Comparison of ENCODE assay signal across 26 cellular contexts in genomic region chr20:60869626-60870025, GRCh38.
"Had no signal": no experiment of that assay in that cellular context is flagged by ENCODE, and none has a peak within 500 bp of the region (broad histone marks: within the 10 kb centered on the region; RNA-seq: fewer than 3 reads in every experiment).

No MANE protein-coding gene starts in this region.

- DNase-seq: activated B cell treated with CpG ODN at 0.5 μM for 24 hours; activated CD4-positive, alpha-beta T cell treated with anti-CD3 and anti-CD28 coated beads for 1 hour; activated CD4-positive, alpha-beta T cell treated with anti-CD3 and anti-CD28 coated beads, Interleukin-2, amount 10 ng/mL, durations not matched to agents 24 days and 14 days; activated CD4-positive, alpha-beta T cell treated with anti-CD3 and anti-CD28 coated beads, Interleukin-2, amount 50 U/mL, for 48 hours; activated CD8-positive, alpha-beta memory T cell treated with anti-CD3 and anti-CD28 coated beads, Interleukin-2, amount 10 ng/mL, durations not matched to agents 7 days and 5 days; activated effector memory CD4-positive, alpha-beta T cell treated with Interleukin-2 at 50 U/mL for 16 hours; activated naive CD4-positive, alpha-beta T cell; activated T-cell treated with anti-CD3 and anti-CD28 coated beads, Interleukin-2, amount 50 U/mL, for 24 hours; amniotic stem cell; body of pancreas; NCI-H1092 treated with DMSO at 0.1 percent for 48 hours; NCI-H1436; NCI-H1694 treated with DMSO at 0.1 percent for 48 hours; NCI-H2081 treated with DMSO at 0.1 percent for 48 hours; NCI-H446; SJCRH30; SW 1271; T-helper 9 cell had no signal

- H3K4me3 ChIP-seq: ascending aorta, body of pancreas, SJCRH30 had no signal

- H3K9me3 ChIP-seq: ascending aorta, body of pancreas, SJCRH30 had no signal

- H3K9ac ChIP-seq: KMS-11 had no signal

- H3K36me3 ChIP-seq: ascending aorta, SJCRH30 had no signal

- H3K4me3 Mint-ChIP-seq: activated B cell treated with CpG ODN at 0.5 μM for 24 hours; activated CD4-positive, alpha-beta T cell treated with anti-CD3 and anti-CD28 coated beads, Interleukin-2, amount 10 ng/mL, durations not matched to agents 24 days and 14 days; activated CD8-positive, alpha-beta memory T cell treated with anti-CD3 and anti-CD28 coated beads, Interleukin-2, amount 10 ng/mL, durations not matched to agents 7 days and 5 days; activated naive CD4-positive, alpha-beta T cell treated with anti-CD3 and anti-CD28 coated beads, Interleukin-2, amount 50 U/mL, for 24 hours; activated T-cell treated with anti-CD3 and anti-CD28 coated beads, Interleukin-2, amount 50 U/mL, for 24 hours; activated T-helper 1 cell treated with anti-CD3 and anti-CD28 coated beads, Interleukin-12 subunit alpha, Interleukin-12 subunit beta, Interleukin-2, Interleukin-4 antibody, amounts not matched to agents 30 ng/mL and 10 ng/mL and 1 ng/mL, durations not matched to agents 14 hours and 24 hours and 36 hours; central memory CD8-positive, alpha-beta T cell; T-helper 1 cell treated with Interleukin-12 subunit alpha and Interleukin-12 subunit beta and Interleukin-4 antibody, amounts not matched to agents 30 μg/mL and 1 μg/mL, for 36 hours had no signal

- H3K4me1 Mint-ChIP-seq: activated B cell treated with CpG ODN at 0.5 μM for 24 hours; activated CD4-positive, alpha-beta T cell treated with anti-CD3 and anti-CD28 coated beads, Interleukin-2, amount 10 ng/mL, durations not matched to agents 24 days and 14 days; activated CD8-positive, alpha-beta memory T cell treated with anti-CD3 and anti-CD28 coated beads, Interleukin-2, amount 10 ng/mL, durations not matched to agents 7 days and 5 days; activated naive CD4-positive, alpha-beta T cell treated with anti-CD3 and anti-CD28 coated beads, Interleukin-2, amount 50 U/mL, for 24 hours; central memory CD8-positive, alpha-beta T cell had no signal

- ATAC-seq: activated CD8-positive, alpha-beta memory T cell treated with anti-CD3 and anti-CD28 coated beads, Interleukin-2, amount 10 ng/mL, durations not matched to agents 7 days and 5 days; body of pancreas; Right ventricle myocardium inferior; SK-N-SH treated with all-trans-retinoic acid at 6 μM for 48 hours had no signal

- H3K27me3 ChIP-seq: ascending aorta, body of pancreas had no signal

- H3K4me1 ChIP-seq: ascending aorta, SJCRH30 had no signal

- H3K27ac ChIP-seq: ascending aorta, body of pancreas, KMS-11, SJCRH30 had no signal

- H3K36me3 Mint-ChIP-seq: activated CD8-positive, alpha-beta memory T cell treated with anti-CD3 and anti-CD28 coated beads, Interleukin-2, amount 10 ng/mL, durations not matched to agents 7 days and 5 days; activated naive CD4-positive, alpha-beta T cell treated with anti-CD3 and anti-CD28 coated beads, Interleukin-2, amount 50 U/mL, for 24 hours had no signal

- H3K27me3 Mint-ChIP-seq: activated B cell treated with CpG ODN at 0.5 μM for 24 hours; activated CD4-positive, alpha-beta T cell treated with anti-CD3 and anti-CD28 coated beads, Interleukin-2, amount 10 ng/mL, durations not matched to agents 24 days and 14 days; activated CD8-positive, alpha-beta memory T cell treated with anti-CD3 and anti-CD28 coated beads, Interleukin-2, amount 10 ng/mL, durations not matched to agents 7 days and 5 days; activated naive CD4-positive, alpha-beta T cell treated with anti-CD3 and anti-CD28 coated beads, Interleukin-2, amount 50 U/mL, for 24 hours; activated T-cell treated with anti-CD3 and anti-CD28 coated beads, Interleukin-2, amount 50 U/mL, for 24 hours; central memory CD8-positive, alpha-beta T cell had no signal

- H3K27ac Mint-ChIP-seq: activated B cell treated with CpG ODN at 0.5 μM for 24 hours; activated CD4-positive, alpha-beta T cell treated with anti-CD3 and anti-CD28 coated beads, Interleukin-2, amount 10 ng/mL, durations not matched to agents 24 days and 14 days; activated CD8-positive, alpha-beta memory T cell treated with anti-CD3 and anti-CD28 coated beads, Interleukin-2, amount 10 ng/mL, durations not matched to agents 7 days and 5 days; activated naive CD4-positive, alpha-beta T cell treated with anti-CD3 and anti-CD28 coated beads, Interleukin-2, amount 50 U/mL, for 24 hours; activated T-cell treated with anti-CD3 and anti-CD28 coated beads, Interleukin-2, amount 50 U/mL, for 24 hours; activated T-helper 1 cell treated with anti-CD3 and anti-CD28 coated beads, Interleukin-12 subunit alpha, Interleukin-12 subunit beta, Interleukin-2, Interleukin-4 antibody, amounts not matched to agents 30 ng/mL and 10 ng/mL and 1 ng/mL, durations not matched to agents 14 hours and 24 hours and 36 hours; T-helper 1 cell treated with Interleukin-12 subunit alpha and Interleukin-12 subunit beta and Interleukin-4 antibody, amounts not matched to agents 30 μg/mL and 1 μg/mL, for 36 hours had no signal

- H3K4me2 ChIP-seq: KMS-11 had no signal

- H3K9me3 Mint-ChIP-seq: activated B cell treated with CpG ODN at 0.5 μM for 24 hours; activated CD4-positive, alpha-beta T cell treated with anti-CD3 and anti-CD28 coated beads, Interleukin-2, amount 10 ng/mL, durations not matched to agents 24 days and 14 days; activated naive CD4-positive, alpha-beta T cell treated with anti-CD3 and anti-CD28 coated beads, Interleukin-2, amount 50 U/mL, for 24 hours; activated T-cell treated with anti-CD3 and anti-CD28 coated beads, Interleukin-2, amount 50 U/mL, for 24 hours; activated T-helper 1 cell treated with anti-CD3 and anti-CD28 coated beads, Interleukin-12 subunit alpha, Interleukin-12 subunit beta, Interleukin-2, Interleukin-4 antibody, amounts not matched to agents 30 ng/mL and 10 ng/mL and 1 ng/mL, durations not matched to agents 14 hours and 24 hours and 36 hours; central memory CD8-positive, alpha-beta T cell; T-helper 1 cell treated with Interleukin-12 subunit alpha and Interleukin-12 subunit beta and Interleukin-4 antibody, amounts not matched to agents 30 μg/mL and 1 μg/mL, for 36 hours had no signal
